In genomic region chr10:125152646-125153368, GRCh38 we compare ENCODE assay signal across 1 cellular context.
A peak's percentile ranks its signal among the peaks of the same experiment; 100 is the strongest.
TF ChIP-seq lines count a peak whose summit lies in the region.

No MANE protein-coding gene starts in this region.

TF ChIP-seq in HEK293, 187 proteins besides CTCF, POLR2A, EP300 and RAD21 (continued from another document):
- TF ChIP-seq ZNF777 (tag by site-specific recombination; IDR thresholded peaks at IDR 0.05; ENCODE audit: borderline replicate concordance): no peak
- no peak for TF ChIP-seq ZBTB7A (tag by site-specific recombination; IDR thresholded peaks at IDR 0.05; ENCODE audit: low read depth)
- no peak for TF ChIP-seq ZNF274 (IDR thresholded peaks at IDR 0.05; ENCODE audit: low read length)
- no peak for TF ChIP-seq ZNF274 (tag by site-specific recombination; IDR thresholded peaks at IDR 0.05; ENCODE audit: borderline replicate concordance)
- peak; percentile 37; the same call in 1 of the 2 replicates for TF ChIP-seq ZNF600 (tag by site-specific recombination; IDR thresholded peaks at IDR 0.05)
- no peak for TF ChIP-seq ZBTB48 (tag by site-specific recombination; IDR thresholded peaks at IDR 0.05)
- peak; percentile 87 for TF ChIP-seq ZNF449 (tag by site-specific recombination; IDR thresholded peaks at IDR 0.05)
- TF ChIP-seq ZNF26 (tag by site-specific recombination; IDR thresholded peaks at IDR 0.05): no peak
- TF ChIP-seq ZNF155 (tag by site-specific recombination; IDR thresholded peaks at IDR 0.05): no peak
- TF ChIP-seq ZNF174 (tag by site-specific recombination; IDR thresholded peaks at IDR 0.05): no peak
- TF ChIP-seq ZNF398 (tag by site-specific recombination; IDR thresholded peaks at IDR 0.05): no peak
- no peak for TF ChIP-seq ZNF785 (tag by site-specific recombination; IDR thresholded peaks at IDR 0.05)
- TF ChIP-seq KLF16 (tag by site-specific recombination; IDR thresholded peaks at IDR 0.05): no peak
- no peak for TF ChIP-seq ZNF791 (tag by site-specific recombination; IDR thresholded peaks at IDR 0.05)
- peak; percentile 25; the same call in 1 of the 2 replicates for TF ChIP-seq ZIC2 (tag by site-specific recombination; IDR thresholded peaks at IDR 0.05)
- no peak for TF ChIP-seq PRDM10 (tag by site-specific recombination; IDR thresholded peaks at IDR 0.05)
- no peak for TF ChIP-seq KLF1 (tag by site-specific recombination; IDR thresholded peaks at IDR 0.05)
- TF ChIP-seq ZSCAN16 (tag by site-specific recombination; IDR thresholded peaks at IDR 0.05): peak; percentile 93
- TF ChIP-seq KLF7 (tag by site-specific recombination; IDR thresholded peaks at IDR 0.05; ENCODE audit: borderline replicate concordance): no peak
- no peak for TF ChIP-seq ZNF670 (tag by site-specific recombination; IDR thresholded peaks at IDR 0.05; ENCODE audit: low read depth)
- TF ChIP-seq ZNF626 (tag by site-specific recombination; IDR thresholded peaks at IDR 0.05): no peak
- no peak for TF ChIP-seq ZNF639 (tag by site-specific recombination; IDR thresholded peaks at IDR 0.05)
- TF ChIP-seq ZNF692 (tag by site-specific recombination; IDR thresholded peaks at IDR 0.05): no peak
- no peak for TF ChIP-seq ZNF362 (tag by site-specific recombination; IDR thresholded peaks at IDR 0.05)
- TF ChIP-seq ZNF266 (tag by site-specific recombination; IDR thresholded peaks at IDR 0.05; ENCODE audit: low read depth): no peak
- TF ChIP-seq SETDB1 (IDR thresholded peaks at IDR 0.05; ENCODE audit: insufficient read length, low read length): no peak
- TF ChIP-seq ZBTB26 (tag by site-specific recombination; optimal IDR thresholded peaks at IDR 0.05): no peak
- TF ChIP-seq PATZ1 (tag by site-specific recombination; IDR thresholded peaks at IDR 0.05): peak; percentile 33; the same call in 1 of the 2 replicates
- peak; percentile 38; the same call in 1 of the 2 replicates for TF ChIP-seq ZNF423 (tag by site-specific recombination; IDR thresholded peaks at IDR 0.05)
